ENCODE assay signal across 16 cellular contexts in genomic region chr10:48227213-48227612, GRCh38. TPM values are rescaled to one million over a fixed set of nuclear protein-coding genes. Genes with fewer than 3 reads are reported as not detected.
"Had no signal": no experiment of that assay in that cellular context is flagged by ENCODE, and none has a peak within 500 bp of the region (broad histone marks: within the 10 kb centered on the region; RNA-seq: fewer than 3 reads in every experiment).

No MANE protein-coding gene starts in this region.

- ATAC-seq: foreskin keratinocyte, left colon, lower lobe of right lung, sciatic nerve, upper lobe of right lung had no signal

- H3K27me3 ChIP-seq: upper lobe of right lung had no signal

- H3K4me3 ChIP-seq: lower lobe of right lung, stomach, thoracic aorta, upper lobe of right lung had no signal

- H3K9me3 ChIP-seq: lower lobe of right lung, stomach, thoracic aorta, upper lobe of right lung had no signal

- H3K36me3 ChIP-seq: lower lobe of right lung, stomach, thoracic aorta, upper lobe of right lung had no signal

- H3K4me1 ChIP-seq: foreskin keratinocyte, lower lobe of right lung, stomach, upper lobe of right lung had no signal

- H3K27ac ChIP-seq: foreskin keratinocyte, lower lobe of right lung, stomach, thoracic aorta, upper lobe of right lung had no signal

- DNase-seq: activated B cell treated with CpG ODN at 0.5 μM for 24 hours; activated CD4-positive, alpha-beta T cell treated with anti-CD3 and anti-CD28 coated beads for 48 hours; activated naive CD8-positive, alpha-beta T cell treated with anti-CD3 and anti-CD28 coated beads, Interleukin-2, amount 10 ng/mL, durations not matched to agents 7 days and 5 days; cerebellar nuclear complex; effector memory CD4-positive, alpha-beta T cell; foreskin keratinocyte; left colon; lower lobe of right lung; nephron progenitor cell; stomach; upper lobe of right lung had no signal

RNA-seq across cellular contexts. Expression of gene FRMPD2, which starts 47.3 kb away (rescaled TPM):
- total RNA-seq: activated B cell treated with CpG ODN at 0.5 μM for 24 hours; activated naive CD8-positive, alpha-beta T cell treated with anti-CD3 and anti-CD28 coated beads, Interleukin-2, amount 10 ng/mL, durations not matched to agents 7 days and 5 days; activated T-helper 1 cell treated with anti-CD3 and anti-CD28 coated beads, Interleukin-12 subunit alpha, Interleukin-12 subunit beta, Interleukin-2, Interleukin-4 antibody, amounts not matched to agents 30 ng/mL and 10 ng/mL and 1 ng/mL, durations not matched to agents 14 hours and 24 hours and 36 hours; foreskin keratinocyte; osteoblast; pulmonary artery endothelial cell; thoracic aorta; upper lobe of right lung had no signal
